ENCODE assay signal across 1 cellular context in the genomic region with DNA sequence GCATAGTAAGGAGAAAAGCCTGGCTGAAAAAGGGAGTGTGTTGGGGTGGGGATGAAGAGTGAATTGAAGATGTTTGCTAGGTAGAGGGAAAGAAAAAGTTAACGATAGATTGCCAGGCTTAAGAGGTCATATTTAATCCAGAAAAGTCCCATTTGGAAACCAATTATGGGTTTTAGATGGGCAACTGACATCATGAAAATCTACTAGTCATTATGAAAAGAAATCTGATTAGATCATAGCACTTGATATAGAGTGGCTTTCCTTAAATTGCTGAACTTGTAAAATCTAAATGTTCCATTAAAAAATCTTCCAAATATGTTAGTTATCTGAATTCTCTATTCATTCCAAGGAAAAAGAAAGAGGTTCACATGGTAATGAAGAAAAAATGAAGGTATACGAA.
TF ChIP-seq lines count a peak whose summit lies in the region.

No MANE protein-coding gene starts in this region.

TF ChIP-seq in K562, 482 proteins besides CTCF, POLR2A, EP300 and RAD21 (continued from another document):
- no peak for TF ChIP-seq SMARCA4 (IDR thresholded peaks at IDR 0.05)
